21 cellular contexts compared by ENCODE assay signal in genomic region chr5:24714757-24715156, GRCh38.
DNase-seq lines count a peak whose midpoint lies in the region; ATAC-seq and TF ChIP-seq lines count a peak whose summit lies in the region.
"Had no signal": no experiment of that assay in that cellular context is flagged by ENCODE, and none has a peak within 500 bp of the region (broad histone marks: within the 10 kb centered on the region; RNA-seq: fewer than 3 reads in every experiment).

No MANE protein-coding gene starts in this region.

- peak overlapping the region; percentile 41; the same call in 1 of the 2 replicates for H2AFZ ChIP-seq in KMS-11 (ENCODE audit: low read depth)
- peak overlapping the region; percentile 81 for H2AFZ ChIP-seq in PC-3 (ENCODE audit: low read length)
- H2AFZ ChIP-seq: parathyroid adenoma had no signal

- H3K36me3 ChIP-seq in KMS-11 (ENCODE audit: insufficient read depth) = no peaks in the 10 kb centered on the region
- H3K36me3 ChIP-seq in PC-3 (ENCODE audit: low read depth, low read length) = no peaks in the 10 kb centered on the region
- H3K36me3 ChIP-seq in BE2C = no peaks in the 10 kb centered on the region
- H3K36me3 ChIP-seq: brain microvascular endothelial cell, colonic mucosa, tibial nerve had no signal

- POLR2A ChIA-PET in PC-3 (lab: Charles Lee; ENCODE audit: unreplicated experiment) (no interaction called here), RWPE1 (lab: Yijun Ruan, JAX; ENCODE audit: low non-redundant PET) (no interaction called here)

- H3K9ac ChIP-seq in KMS-11 (no peak overlapping the region), PC-3 (ENCODE audit: low read length) (no peak overlapping the region)
- H3K9ac ChIP-seq: parathyroid adenoma had no signal

- H3K4me3 Mint-ChIP-seq in glutamatergic neuron (ENCODE audit: unreplicated experiment) = no peak overlapping the region
- H3K4me3 Mint-ChIP-seq: activated naive CD8-positive, alpha-beta T cell; B cell; mesothelial cell of epicardium; natural killer cell treated with Interleukin-12 subunit alpha and Interleukin-12 subunit beta and Interleukin-15 and Interleukin-18, amount 100 ng/mL, for 72 hours had no signal

- ATAC-seq in PC-3 (peak; percentile 35; the same call in 1 of the 2 replicates), GM19467 (IDR thresholded peaks at IDR 0.05; ENCODE audit: unreplicated experiment) (no peak)
- ATAC-seq: natural killer cell treated with Interleukin-12 subunit alpha and Interleukin-12 subunit beta and Interleukin-15 and Interleukin-18, amount 100 ng/mL, for 72 hours; Panc1 had no signal

- TF ChIP-seq CTCF in KMS-11 (conservative IDR thresholded peaks at IDR 0.05; ENCODE audit: low read depth, low read length) = no peak
- TF ChIP-seq CTCF in PC-3 (conservative IDR thresholded peaks at IDR 0.05; ENCODE audit: low read depth, low read length) = no peak
- no peak for TF ChIP-seq CTCF in glutamatergic neuron (IDR thresholded peaks at IDR 0.05; ENCODE audit: partially characterized antibody, unreplicated experiment)
- TF ChIP-seq CTCF in GM13976 (IDR thresholded peaks at IDR 0.05; ENCODE audit: borderline replicate concordance, control extremely low read depth, extremely low read depth, insufficient read depth, missing control alignments) = no peak
- TF ChIP-seq CTCF in RWPE1 (conservative IDR thresholded peaks at IDR 0.05; ENCODE audit: low read depth) = no peak
- no peak for TF ChIP-seq CTCF in BE2C (IDR thresholded peaks at IDR 0.05; ENCODE audit: low read depth, low read length)

- H3K9me3 Mint-ChIP-seq in glutamatergic neuron (ENCODE audit: unreplicated experiment) = no peaks in the 10 kb centered on the region
- H3K9me3 Mint-ChIP-seq: mesothelial cell of epicardium had no signal

- no peaks in the 10 kb centered on the region for H3K9me2 ChIP-seq in PC-3 (replicated peaks; ENCODE audit: low read length)

- no peaks in the 10 kb centered on the region for H3F3A ChIP-seq in PC-3 (ENCODE audit: low read length, unreplicated experiment)

- H3K4me1 ChIP-seq in KMS-11 (ENCODE audit: low read depth, poor library complexity, severe bottlenecking) (no peaks in the 10 kb centered on the region), PC-3 (ENCODE audit: insufficient read depth, low read length) (no peaks in the 10 kb centered on the region), BE2C (no peaks in the 10 kb centered on the region)
- H3K4me1 ChIP-seq: colonic mucosa, parathyroid adenoma had no signal

- H3K27ac ChIP-seq in KMS-11 (no peak overlapping the region), PC-3 (ENCODE audit: low read length) (no peak overlapping the region), RWPE1 (no peak overlapping the region)
- H3K27ac ChIP-seq: brain microvascular endothelial cell, colonic mucosa, parathyroid adenoma, tibial nerve had no signal

- H3K4me1 Mint-ChIP-seq in glutamatergic neuron (ENCODE audit: low read depth, unreplicated experiment) = peaks cover 12% of the 10 kb centered on the region
- H3K4me1 Mint-ChIP-seq: B cell, mesothelial cell of epicardium had no signal

- H3K27ac Mint-ChIP-seq in glutamatergic neuron (ENCODE audit: unreplicated experiment) = peak overlapping the region; percentile 75
- H3K27ac Mint-ChIP-seq: activated naive CD8-positive, alpha-beta T cell; B cell; mesothelial cell of epicardium; natural killer cell treated with Interleukin-12 subunit alpha and Interleukin-12 subunit beta and Interleukin-15 and Interleukin-18, amount 100 ng/mL, for 72 hours had no signal

- H3K4me2 ChIP-seq in KMS-11 = no peak overlapping the region
- peak overlapping the region; percentile 73 for H3K4me2 ChIP-seq in PC-3 (ENCODE audit: low read length)

- no peaks in the 10 kb centered on the region for H4K20me1 ChIP-seq in KMS-11 (ENCODE audit: insufficient read depth)
- no peaks in the 10 kb centered on the region for H4K20me1 ChIP-seq in PC-3 (ENCODE audit: low read length)

- no TSS peak for BruUV-seq in PC-3 (replicated peaks; lab: Mats Ljungman, UMichigan)

- H3K79me2 ChIP-seq in KMS-11 (ENCODE audit: insufficient read depth, low read depth) (no peaks in the 10 kb centered on the region), PC-3 (ENCODE audit: low read length) (no peaks in the 10 kb centered on the region)
- H3K79me2 ChIP-seq: parathyroid adenoma had no signal

- H3K36me3 Mint-ChIP-seq in glutamatergic neuron (ENCODE audit: unreplicated experiment) = no peaks in the 10 kb centered on the region
- H3K36me3 Mint-ChIP-seq: activated naive CD8-positive, alpha-beta T cell; mesothelial cell of epicardium; natural killer cell treated with Interleukin-12 subunit alpha and Interleukin-12 subunit beta and Interleukin-15 and Interleukin-18, amount 100 ng/mL, for 72 hours had no signal

- H3K27me3 ChIP-seq in KMS-11 (ENCODE audit: insufficient read depth, low read depth) (no peaks in the 10 kb centered on the region), PC-3 (ENCODE audit: low read length) (no peaks in the 10 kb centered on the region), BE2C (no peaks in the 10 kb centered on the region)
- H3K27me3 ChIP-seq: brain microvascular endothelial cell, colonic mucosa, tibial nerve had no signal

- CTCF ChIA-PET in PC-3 (lab: Charles Lee) (no interaction called here), RWPE1 (lab: Yijun Ruan, JAX) (interaction anchor here (0.6 kb wide), 1 partner anchor 20 kb away, joined by 4 read pairs; no protein-coding TSS in a partner anchor)

- intact Hi-C loops in PC-3 (cut with micrococcal nuclease) = no loop called here

- no peaks in the 10 kb centered on the region for H3K27me3 Mint-ChIP-seq in glutamatergic neuron (ENCODE audit: unreplicated experiment)
- H3K27me3 Mint-ChIP-seq: activated naive CD8-positive, alpha-beta T cell; B cell; natural killer cell treated with Interleukin-12 subunit alpha and Interleukin-12 subunit beta and Interleukin-15 and Interleukin-18, amount 100 ng/mL, for 72 hours had no signal

- H3K4me3 ChIP-seq in KMS-11 (IDR thresholded peaks at IDR 0.05; ENCODE audit: insufficient read depth, low read depth, low read length) (no peak overlapping the region), PC-3 (ENCODE audit: low read length) (peak overlapping the region; percentile 59), BE2C (ENCODE audit: low read depth, low read length) (no peak overlapping the region; the same call in 1 of the 2 replicates)
- H3K4me3 ChIP-seq: colonic mucosa, tibial nerve had no signal

- H3K9me3 ChIP-seq in PC-3 (ENCODE audit: low read length) (no peaks in the 10 kb centered on the region), BE2C (no peaks in the 10 kb centered on the region)
- H3K9me3 ChIP-seq: colonic mucosa, tibial nerve had no signal

- in situ Hi-C loops in GM13976 (cut with MboI; ENCODE audit: low sequenced_read_pairs, unreplicated experiment) = no loop called here

- peak; percentile 32 for DNase-seq in DMS53 (lab: John Stamatoyannopoulos, UW)
- no peak for DNase-seq in PC-3
- DNase-seq in glutamatergic neuron = no peak
- DNase-seq in GM13976 (ENCODE audit: low spot score) = no peak
- DNase-seq in RWPE1 (ENCODE audit: low spot score) = no peak
- DNase-seq in BE2C = no peak
- DNase-seq: brain microvascular endothelial cell; colonic mucosa; kidney glomerular epithelial cell; NCI-H2081; NCI-H510A treated with DMSO at 0.1 percent for 48 hours; stimulated activated naive CD4-positive, alpha-beta T cell treated with Interleukin-2 at 50 U/mL for 16 hours had no signal
